Comparison of ENCODE assay signal across 27 cellular contexts in genomic region chr16:68987734-68988457, GRCh38.
DNase-seq lines count a peak whose midpoint lies in the region; ATAC-seq and TF ChIP-seq lines count a peak whose summit lies in the region.
"Had no signal": no experiment of that assay in that cellular context is flagged by ENCODE, and none has a peak within 500 bp of the region (broad histone marks: within the 10 kb centered on the region; RNA-seq: fewer than 3 reads in every experiment).

No MANE protein-coding gene starts in this region.

- no peaks in the 10 kb centered on the region for H3K9me3 Mint-ChIP-seq in H9
- H3K9me3 Mint-ChIP-seq in activated naive CD8-positive, alpha-beta T cell treated with anti-CD3 and anti-CD28 coated beads, Interleukin-2, amount 50 U/mL, for 24 hours: no peaks in the 10 kb centered on the region
- H3K9me3 Mint-ChIP-seq: activated naive CD4-positive, alpha-beta T cell treated with anti-CD3 and anti-CD28 coated beads, Interleukin-2, amount 50 U/mL, for 24 hours; IgD-negative memory B cell; nephron; stimulated activated naive B cell treated with anti-CD40 and anti-IgM and Interleukin-4, amounts not matched to agents 10 μg/mL and 1 μg/mL and 100 μg/mL, for 72 hours; type B pancreatic cell had no signal

- H3K27ac ChIP-seq in H9 (ENCODE audit: insufficient read length, low read depth, low read length) (no peak overlapping the region), RWPE2 (ENCODE audit: poor library complexity, severe bottlenecking) (peak overlapping the region; percentile 86), neuronal stem cell (replicated peaks; ENCODE audit: low read length) (no peak overlapping the region)
- H3K27ac ChIP-seq: colonic mucosa, pancreas, skin epidermis, VCaP had no signal

- H3K27me3 ChIP-seq in H9 (ENCODE audit: insufficient read depth, low read length) (no peaks in the 10 kb centered on the region), RWPE2 (ENCODE audit: insufficient read depth, poor library complexity, severe bottlenecking) (no peaks in the 10 kb centered on the region), neuronal stem cell (ENCODE audit: control insufficient read depth in 3 of 3, insufficient read depth in 3 of 3, low read depth in 1 of 3, low read length in 3 of 3) (no peaks in the 10 kb centered on the region)
- H3K27me3 ChIP-seq: colonic mucosa, pancreas had no signal

- TF ChIP-seq POLR2A in erythroblast (IDR thresholded peaks at IDR 0.05; ENCODE audit: low read length): no peak

- H2AK5ac ChIP-seq in H9 (ENCODE audit: insufficient read length, low read length) (no peak overlapping the region), neuronal stem cell (ENCODE audit: low read depth, low read length) (no peak overlapping the region)

- no peak overlapping the region for H4K8ac ChIP-seq in H9 (replicated peaks; ENCODE audit: insufficient read length, low read depth, low read length)
- H4K8ac ChIP-seq in neuronal stem cell (ENCODE audit: low read depth, low read length): no peak overlapping the region

- H3K79me1 ChIP-seq in H9 (ENCODE audit: insufficient read depth, low read depth, low read length, poor library complexity, severe bottlenecking): no peaks in the 10 kb centered on the region
- no peaks in the 10 kb centered on the region for H3K79me1 ChIP-seq in neuronal stem cell (ENCODE audit: low read depth, low read length)

- no peaks in the 10 kb centered on the region for H3K36me3 ChIP-seq in RWPE2 (ENCODE audit: low read depth)
- no peaks in the 10 kb centered on the region for H3K36me3 ChIP-seq in neuronal stem cell (replicated peaks in 1 of 2; ENCODE audit: control insufficient read depth in 2 of 2, insufficient read depth in 2 of 2, low read length in 2 of 2)
- H3K36me3 ChIP-seq: colonic mucosa, pancreas had no signal

- no peak for ATAC-seq in RWPE2 (ENCODE audit: low read depth)
- ATAC-seq in activated naive CD8-positive, alpha-beta T cell treated with anti-CD3 and anti-CD28 coated beads, Interleukin-2, amount 50 U/mL, for 24 hours: no peak
- ATAC-seq: pancreas; Right ventricle myocardium inferior; stimulated activated naive B cell treated with anti-CD40 and anti-IgM and Interleukin-4, amounts not matched to agents 10 μg/mL and 1 μg/mL and 100 μg/mL, for 72 hours had no signal

- H2BK120ac ChIP-seq in H9 (ENCODE audit: low read depth, low read length, poor library complexity, severe bottlenecking) (no peak overlapping the region), neuronal stem cell (ENCODE audit: low read depth, low read length) (no peak overlapping the region)

- H3K14ac ChIP-seq in H9 (ENCODE audit: insufficient read depth, low read length) (no peak overlapping the region), neuronal stem cell (ENCODE audit: low read length) (no peak overlapping the region)

- no peak overlapping the region for H3T11ph ChIP-seq in H9 (ENCODE audit: low read length)

- peak overlapping the region in 1 of 2 experiments; percentile 19; a peak in 2 of 5 replicates for H3K4me3 Mint-ChIP-seq in H9
- no peak overlapping the region for H3K4me3 Mint-ChIP-seq in activated naive CD8-positive, alpha-beta T cell treated with anti-CD3 and anti-CD28 coated beads, Interleukin-2, amount 50 U/mL, for 24 hours
- H3K4me3 Mint-ChIP-seq: activated naive CD4-positive, alpha-beta T cell treated with anti-CD3 and anti-CD28 coated beads, Interleukin-2, amount 50 U/mL, for 24 hours; nephron; stimulated activated naive B cell treated with anti-CD40 and anti-IgM and Interleukin-4, amounts not matched to agents 10 μg/mL and 1 μg/mL and 100 μg/mL, for 72 hours; type B pancreatic cell had no signal

- H3K27ac Mint-ChIP-seq in H9: peak overlapping the region; percentile 6 to 94 (median 35); a peak in 6 of 7 replicates
- no peak overlapping the region for H3K27ac Mint-ChIP-seq in activated naive CD8-positive, alpha-beta T cell treated with anti-CD3 and anti-CD28 coated beads, Interleukin-2, amount 50 U/mL, for 24 hours
- H3K27ac Mint-ChIP-seq: activated naive CD4-positive, alpha-beta T cell treated with anti-CD3 and anti-CD28 coated beads, Interleukin-2, amount 50 U/mL, for 24 hours; nephron; stimulated activated naive B cell treated with anti-CD40 and anti-IgM and Interleukin-4, amounts not matched to agents 10 μg/mL and 1 μg/mL and 100 μg/mL, for 72 hours; type B pancreatic cell had no signal

- no peaks in the 10 kb centered on the region for H3K23me2 ChIP-seq in H9 (ENCODE audit: insufficient read length, low read depth, low read length, poor library complexity, severe bottlenecking)

- in situ Hi-C loops in GM13977 (cut with MboI; ENCODE audit: low pct_unique_long_range_greater_than_20kb, low sequenced_read_pairs, unreplicated experiment): no loop called here

- no peak overlapping the region for H2BK5ac ChIP-seq in H9 (ENCODE audit: insufficient read length, low read length)
- no peak overlapping the region for H2BK5ac ChIP-seq in neuronal stem cell (ENCODE audit: low read length)

- no peaks in the 10 kb centered on the region for H3K36me3 Mint-ChIP-seq in H9 (ENCODE audit: insufficient read depth in 1 of 3, low read depth in 3 of 3)
- H3K36me3 Mint-ChIP-seq in activated naive CD8-positive, alpha-beta T cell treated with anti-CD3 and anti-CD28 coated beads, Interleukin-2, amount 50 U/mL, for 24 hours (ENCODE audit: low read depth): peaks cover 18% of the 10 kb centered on the region

- H3K27me3 Mint-ChIP-seq in H9 (ENCODE audit: low read depth): no peaks in the 10 kb centered on the region
- H3K27me3 Mint-ChIP-seq in activated naive CD8-positive, alpha-beta T cell treated with anti-CD3 and anti-CD28 coated beads, Interleukin-2, amount 50 U/mL, for 24 hours: no peaks in the 10 kb centered on the region
- H3K27me3 Mint-ChIP-seq: activated naive CD4-positive, alpha-beta T cell treated with anti-CD3 and anti-CD28 coated beads, Interleukin-2, amount 50 U/mL, for 24 hours; IgD-negative memory B cell; stimulated activated naive B cell treated with anti-CD40 and anti-IgM and Interleukin-4, amounts not matched to agents 10 μg/mL and 1 μg/mL and 100 μg/mL, for 72 hours; type B pancreatic cell had no signal

- no peaks in the 10 kb centered on the region for H4K20me1 ChIP-seq in H9 (ENCODE audit: control insufficient read depth, insufficient read depth, insufficient read length)

- TF ChIP-seq CTCF in H9 (conservative IDR thresholded peaks at IDR 0.05) (no peak), RWPE2 (IDR thresholded peaks at IDR 0.05; ENCODE audit: poor library complexity, severe bottlenecking) (no peak), GM13977 (IDR thresholded peaks at IDR 0.05; ENCODE audit: extremely low read depth, insufficient read depth, missing control alignments) (no peak)

- H2AFZ ChIP-seq in H9 (ENCODE audit: low read length): no peak overlapping the region
- peak overlapping the region; percentile 64 for H2AFZ ChIP-seq in neuronal stem cell (ENCODE audit: low read length)

- H3K4ac ChIP-seq in H9 (ENCODE audit: low read depth, low read length) (no peak overlapping the region), neuronal stem cell (ENCODE audit: low read length) (no peak overlapping the region)

- WGBS in H9 (ENCODE audit: extremely low coverage, insufficient read length, low lambda C conversion rate): no CpG with 5 or more reads among the region's 4 CpGs
- no CpG with 5 or more reads among the region's 4 CpGs for WGBS in neuronal stem cell (ENCODE audit: extremely low coverage in 2 of 2, insufficient read length in 2 of 2, insufficient replicate concordance in 1 of 2), 2 donors

- no peak overlapping the region for H2BK12ac ChIP-seq in H9 (ENCODE audit: insufficient read length, low read depth, low read length)
- H2BK12ac ChIP-seq in neuronal stem cell (ENCODE audit: low read length): no peak overlapping the region

- peaks cover 37% of the 10 kb centered on the region in 2 experiments for H3K4me1 Mint-ChIP-seq in H9
- H3K4me1 Mint-ChIP-seq in activated naive CD8-positive, alpha-beta T cell treated with anti-CD3 and anti-CD28 coated beads, Interleukin-2, amount 50 U/mL, for 24 hours: no peaks in the 10 kb centered on the region
- H3K4me1 Mint-ChIP-seq: activated naive CD4-positive, alpha-beta T cell treated with anti-CD3 and anti-CD28 coated beads, Interleukin-2, amount 50 U/mL, for 24 hours; nephron had no signal

- no peaks in the 10 kb centered on the region for H3K79me2 ChIP-seq in H9 (ENCODE audit: insufficient read depth, low read length)

- H3K4me3 ChIP-seq in RWPE2 (ENCODE audit: severe bottlenecking) (no peak overlapping the region), neuronal stem cell (ENCODE audit: low read length in 2 of 2) (no peak overlapping the region)
- H3K4me3 ChIP-seq: colonic mucosa, pancreas, skin epidermis had no signal

- H3K4me2 ChIP-seq in H9 (ENCODE audit: insufficient read depth, insufficient read length, low read length) (no peak overlapping the region), neuronal stem cell (ENCODE audit: insufficient read depth, low read length, poor library complexity, severe bottlenecking) (no peak overlapping the region)

- no peaks in the 10 kb centered on the region; the same call in 1 of the 2 replicates for H3K4me1 ChIP-seq in H9 (ENCODE audit: insufficient read depth, low read length)
- peaks cover 57% of the 10 kb centered on the region for H3K4me1 ChIP-seq in RWPE2 (ENCODE audit: insufficient read depth, poor library complexity, severe bottlenecking)
- peaks cover 3 to 5% of the 10 kb centered on the region in 2 donors for H3K4me1 ChIP-seq in neuronal stem cell (ENCODE audit: control insufficient read depth in 2 of 2, insufficient read depth in 1 of 2, low read depth in 1 of 2, low read length in 2 of 2)
- H3K4me1 ChIP-seq: colonic mucosa had no signal

- H2BK15ac ChIP-seq in H9 (ENCODE audit: low read depth, low read length): no peak overlapping the region
- no peak overlapping the region for H2BK15ac ChIP-seq in neuronal stem cell (ENCODE audit: low read length)

- no peak overlapping the region for H3K23ac ChIP-seq in H9 (ENCODE audit: insufficient read length, low read depth, low read length)
- no peak overlapping the region for H3K23ac ChIP-seq in neuronal stem cell (ENCODE audit: low read depth, low read length, poor library complexity)

- H3K9ac ChIP-seq in H9 (ENCODE audit: extremely low read depth, insufficient read length, low read length) (no peak overlapping the region), neuronal stem cell (ENCODE audit: low read depth, low read length, poor library complexity) (no peak overlapping the region)

- H3K56ac ChIP-seq in H9 (ENCODE audit: insufficient read length, low read depth, low read length): no peak overlapping the region

- DNase-seq in H9 (no peak), RWPE2 (ENCODE audit: low spot score) (no peak), erythroblast (lab: John Stamatoyannopoulos, UW) (peak; percentile 6 to 24), neuronal stem cell (ENCODE audit: low spot score) (no peak), GM13977 (ENCODE audit: low spot score) (no peak), foreskin melanocyte (no peak)
- DNase-seq in activated naive CD8-positive, alpha-beta T cell treated with anti-CD3 and anti-CD28 coated beads, Interleukin-2, amount 50 U/mL, for 24 hours: no peak
- DNase-seq: activated CD4-positive, alpha-beta T cell treated with anti-CD3 and anti-CD28 coated beads for 4 hours; activated CD8-positive, alpha-beta memory T cell treated with anti-CD3 and anti-CD28 coated beads for 24 hours; activated T-cell treated with anti-CD3 and anti-CD28 coated beads for 4 hours; amygdala; C1 segment of cervical spinal cord; colonic mucosa; effector CD8-positive, alpha-beta T cell; NCI-H1092; NCI-H1694; NCI-H510A; pancreas; stimulated activated naive B cell treated with anti-CD40 and anti-IgM and Interleukin-4, amounts not matched to agents 10 μg/mL and 1 μg/mL and 100 μg/mL, for 72 hours; substantia nigra had no signal

- H4K91ac ChIP-seq in H9 (ENCODE audit: insufficient read length, low read depth, low read length): no peak overlapping the region
- H4K91ac ChIP-seq in neuronal stem cell (ENCODE audit: low read depth, low read length, poor library complexity): no peak overlapping the region

- H2BK20ac ChIP-seq in H9 (ENCODE audit: low read depth, low read length, poor library complexity, severe bottlenecking): no peak overlapping the region

- H3K18ac ChIP-seq in H9 (ENCODE audit: insufficient read length, low read depth, low read length) (no peak overlapping the region), neuronal stem cell (ENCODE audit: low read length) (no peak overlapping the region)

- H4K5ac ChIP-seq in H9 (ENCODE audit: insufficient read length, low read depth, low read length): no peak overlapping the region

- no peaks in the 10 kb centered on the region for H3K9me3 ChIP-seq in H9 (ENCODE audit: control insufficient read depth, low read depth, low read length)
- H3K9me3 ChIP-seq in RWPE2 (ENCODE audit: severe bottlenecking): no peaks in the 10 kb centered on the region
- no peaks in the 10 kb centered on the region for H3K9me3 ChIP-seq in neuronal stem cell (replicated peaks in 1 of 2; ENCODE audit: control insufficient read depth in 2 of 2, insufficient read depth in 1 of 2, low read depth in 1 of 2, low read length in 2 of 2)
- H3K9me3 ChIP-seq: colonic mucosa, pancreas had no signal

Comparison
In these comparisons a context has a peak if more than half of its experiments do, and no peak if none do; other contexts are left out.
1. DNase-seq: peak in erythroblast (2 of 2); none in H9 (single experiment), RWPE2 (single experiment), neuronal stem cell (single experiment), GM13977 (single experiment), activated naive CD8-positive, alpha-beta T cell treated with anti-CD3 and anti-CD28 coated beads, Interleukin-2, amount 50 U/mL, for 24 hours (single experiment) and foreskin melanocyte (single experiment).